Comparison of ENCODE assay signal across 31 cellular contexts in genomic region chr2:120678926-120679325, GRCh38. TPM values are rescaled to one million over a fixed set of nuclear protein-coding genes. Genes with fewer than 3 reads are reported as not detected.
"Had no signal": no experiment of that assay in that cellular context is flagged by ENCODE, and none has a peak within 500 bp of the region (broad histone marks: within the 10 kb centered on the region; RNA-seq: fewer than 3 reads in every experiment).

No MANE protein-coding gene starts in this region.

- H3K36me3 ChIP-seq: esophagus muscularis mucosa, heart left ventricle, upper lobe of left lung had no signal

- H3K9me3 ChIP-seq: esophagus muscularis mucosa, upper lobe of left lung had no signal

- H3K4me1 ChIP-seq: foreskin keratinocyte, parathyroid adenoma had no signal

- ATAC-seq: activated T-cell treated with anti-CD3 and anti-CD28 coated beads, Interleukin-2, amount 50 U/mL, for 4 hours; activated T-helper 17 cell treated with anti-CD3 and anti-CD28 coated beads, Interleukin-2, amount 50 U/mL, for 72 hours; foreskin keratinocyte; naive thymus-derived CD4-positive, alpha-beta T cell; right cardiac atrium had no signal

- DNase-seq: activated CD4-positive, alpha-beta memory T cell treated with anti-CD3 and anti-CD28 coated beads, Interleukin-2, amount 10 ng/mL, durations not matched to agents 7 days and 5 days; activated CD4-positive, alpha-beta T cell treated with anti-CD3 and anti-CD28 coated beads for 1 hour; activated CD4-positive, alpha-beta T cell treated with anti-CD3 and anti-CD28 coated beads, Interleukin-2, amount 10 ng/mL, durations not matched to agents 7 days and 5 days; activated CD8-positive, alpha-beta memory T cell treated with anti-CD3 and anti-CD28 coated beads, Interleukin-2, amount 50 U/mL, for 48 hours; activated gamma-delta T cell treated with Interleukin-2 at 50 U/mL for 16 hours; activated T-cell treated with anti-CD3 and anti-CD28 coated beads, Interleukin-2, amount 50 U/mL, for 4 hours; anterior cingulate cortex; endodermal cell; foreskin keratinocyte; heart left ventricle; hypothalamus; immature natural killer cell; kidney; midbrain; naive thymus-derived CD4-positive, alpha-beta T cell; occipital lobe; right cardiac atrium; stimulated activated CD4-positive, alpha-beta T cell treated with anti-CD3 and anti-CD28 coated beads, Interleukin-12 subunit alpha, Interleukin-12 subunit beta, amount 100 ng/mL, for 4 hours; stimulated activated CD4-positive, alpha-beta T cell treated with anti-CD3 and anti-CD28 coated beads, Interleukin-4, amount 100 ng/mL, for 1 hour; substantia nigra; upper lobe of left lung had no signal

- H3K4me1 Mint-ChIP-seq: activated CD4-positive, alpha-beta memory T cell treated with anti-CD3 and anti-CD28 coated beads, Interleukin-2, amount 10 ng/mL, durations not matched to agents 7 days and 5 days; activated naive CD4-positive, alpha-beta T cell treated with anti-CD3 and anti-CD28 coated beads, Interleukin-2, amount 50 U/mL, for 24 hours; activated T-helper 17 cell treated with anti-CD3 and anti-CD28 coated beads, Interleukin-2, amount 50 U/mL, for 72 hours; central memory CD8-positive, alpha-beta T cell; endodermal cell; immature natural killer cell had no signal

- H3K4me3 Mint-ChIP-seq: activated CD4-positive, alpha-beta memory T cell treated with anti-CD3 and anti-CD28 coated beads, Interleukin-2, amount 10 ng/mL, durations not matched to agents 7 days and 5 days; activated CD4-positive, alpha-beta T cell treated with anti-CD3 and anti-CD28 coated beads, Interleukin-2, amount 10 ng/mL, durations not matched to agents 7 days and 5 days; activated naive CD4-positive, alpha-beta T cell treated with anti-CD3 and anti-CD28 coated beads, Interleukin-2, amount 50 U/mL, for 24 hours; activated T-cell treated with anti-CD3 and anti-CD28 coated beads, Interleukin-2, amount 50 U/mL, for 4 hours; activated T-helper 17 cell treated with anti-CD3 and anti-CD28 coated beads, Interleukin-2, amount 50 U/mL, for 72 hours; central memory CD8-positive, alpha-beta T cell; dendritic cell treated with granulocyte-macrophage colony-stimulating factor and Interleukin-4, amounts not matched to agents 40 ng/mL and 50 ng/mL, for 4 days; endodermal cell; immature natural killer cell; naive thymus-derived CD4-positive, alpha-beta T cell; stimulated activated naive CD8-positive, alpha-beta T cell treated with anti-CD3 and anti-CD28 coated beads, Interleukin-15, Interleukin-2, amounts not matched to agents 100 ng/mL and 50 ng/mL, for 24 hours; WTC11 had no signal

- H3K27ac Mint-ChIP-seq: activated CD4-positive, alpha-beta memory T cell treated with anti-CD3 and anti-CD28 coated beads, Interleukin-2, amount 10 ng/mL, durations not matched to agents 7 days and 5 days; activated CD4-positive, alpha-beta T cell treated with anti-CD3 and anti-CD28 coated beads, Interleukin-2, amount 10 ng/mL, durations not matched to agents 7 days and 5 days; activated naive CD4-positive, alpha-beta T cell treated with anti-CD3 and anti-CD28 coated beads, Interleukin-2, amount 50 U/mL, for 24 hours; activated T-helper 17 cell treated with anti-CD3 and anti-CD28 coated beads, Interleukin-2, amount 50 U/mL, for 72 hours; dendritic cell treated with granulocyte-macrophage colony-stimulating factor and Interleukin-4, amounts not matched to agents 40 ng/mL and 50 ng/mL, for 4 days; endodermal cell; immature natural killer cell; naive thymus-derived CD4-positive, alpha-beta T cell; stimulated activated naive CD8-positive, alpha-beta T cell treated with anti-CD3 and anti-CD28 coated beads, Interleukin-15, Interleukin-2, amounts not matched to agents 100 ng/mL and 50 ng/mL, for 24 hours; WTC11 had no signal

- H3K36me3 Mint-ChIP-seq: activated naive CD4-positive, alpha-beta T cell treated with anti-CD3 and anti-CD28 coated beads, Interleukin-2, amount 50 U/mL, for 24 hours; immature natural killer cell; naive thymus-derived CD4-positive, alpha-beta T cell; WTC11 had no signal

- H2AFZ ChIP-seq: parathyroid adenoma had no signal

- H3K9me3 Mint-ChIP-seq: activated CD4-positive, alpha-beta memory T cell treated with anti-CD3 and anti-CD28 coated beads, Interleukin-2, amount 10 ng/mL, durations not matched to agents 7 days and 5 days; activated CD4-positive, alpha-beta T cell treated with anti-CD3 and anti-CD28 coated beads, Interleukin-2, amount 10 ng/mL, durations not matched to agents 7 days and 5 days; activated naive CD4-positive, alpha-beta T cell treated with anti-CD3 and anti-CD28 coated beads, Interleukin-2, amount 50 U/mL, for 24 hours; activated T-cell treated with anti-CD3 and anti-CD28 coated beads, Interleukin-2, amount 50 U/mL, for 4 hours; activated T-helper 17 cell treated with anti-CD3 and anti-CD28 coated beads, Interleukin-2, amount 50 U/mL, for 72 hours; central memory CD8-positive, alpha-beta T cell; dendritic cell treated with granulocyte-macrophage colony-stimulating factor and Interleukin-4, amounts not matched to agents 40 ng/mL and 50 ng/mL, for 4 days; endodermal cell; immature natural killer cell; stimulated activated naive CD8-positive, alpha-beta T cell treated with anti-CD3 and anti-CD28 coated beads, Interleukin-15, Interleukin-2, amounts not matched to agents 100 ng/mL and 50 ng/mL, for 24 hours; WTC11 had no signal

- H3K27me3 ChIP-seq: upper lobe of left lung had no signal

- H3K27ac ChIP-seq: esophagus muscularis mucosa, foreskin keratinocyte, heart left ventricle, parathyroid adenoma, upper lobe of left lung had no signal

- H3K79me2 ChIP-seq: parathyroid adenoma had no signal

- FAIRE-seq: bronchial epithelial cell, kidney had no signal

- H3K9ac ChIP-seq: parathyroid adenoma had no signal

- H3K4me3 ChIP-seq: esophagus muscularis mucosa, heart left ventricle, upper lobe of left lung had no signal

RNA-seq across cellular contexts. Expression of gene GLI2, which starts 56.7 kb away (rescaled TPM):
- total RNA-seq: activated T-helper 17 cell treated with anti-CD3 and anti-CD28 coated beads, Interleukin-2, amount 50 U/mL, for 72 hours; foreskin keratinocyte; pulmonary artery endothelial cell had no signal
- polyA plus RNA-seq: immature natural killer cell; naive thymus-derived CD4-positive, alpha-beta T cell had no signal
